Comparison of ENCODE assay signal across 1 cellular context in the genomic region with DNA sequence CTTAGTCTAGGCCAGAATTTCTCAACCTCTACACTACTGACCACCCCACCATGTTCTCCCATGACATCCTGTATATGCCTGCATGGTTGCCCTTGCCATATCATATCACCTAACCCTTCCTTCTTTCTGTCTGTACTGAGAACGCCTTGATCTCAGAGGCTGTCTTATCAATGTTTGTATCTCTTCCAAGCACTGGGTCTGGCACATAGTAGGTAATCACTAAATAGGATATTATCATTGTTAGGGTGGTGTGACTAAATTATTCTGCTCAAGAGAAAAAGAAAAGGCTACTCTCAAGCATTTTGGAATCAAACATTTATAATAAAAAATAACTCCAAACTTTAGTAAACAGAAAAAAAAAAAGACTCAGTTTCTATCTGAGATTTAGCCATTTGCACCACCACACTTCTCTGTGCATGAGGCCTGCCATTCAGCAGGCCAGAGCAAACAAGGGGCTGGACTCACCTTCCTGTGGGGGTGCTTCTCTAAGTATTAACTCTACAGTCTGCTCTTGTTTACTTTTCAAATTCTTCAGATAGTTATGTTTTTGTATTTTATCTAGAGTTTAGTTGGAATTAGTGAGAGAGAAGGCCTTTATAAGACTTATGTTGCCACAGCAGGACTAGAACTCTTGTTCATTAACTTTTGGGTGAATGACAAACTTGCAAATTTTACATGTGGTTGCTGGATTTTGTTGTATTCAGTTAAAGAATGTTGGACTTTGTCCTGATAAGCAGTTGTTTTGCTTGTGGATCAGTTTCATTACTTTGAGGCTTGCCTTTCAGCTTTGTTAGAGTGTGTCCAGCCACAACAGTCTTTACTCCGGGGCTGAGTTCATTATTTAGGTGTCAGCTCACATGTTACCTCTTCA.
TF ChIP-seq lines count a peak whose summit lies in the region.

No MANE protein-coding gene starts in this region.

TF ChIP-seq in GM12878, 131 proteins besides CTCF, POLR2A, EP300 and RAD21 (continued from another document):
- TF ChIP-seq, protein P1, sequence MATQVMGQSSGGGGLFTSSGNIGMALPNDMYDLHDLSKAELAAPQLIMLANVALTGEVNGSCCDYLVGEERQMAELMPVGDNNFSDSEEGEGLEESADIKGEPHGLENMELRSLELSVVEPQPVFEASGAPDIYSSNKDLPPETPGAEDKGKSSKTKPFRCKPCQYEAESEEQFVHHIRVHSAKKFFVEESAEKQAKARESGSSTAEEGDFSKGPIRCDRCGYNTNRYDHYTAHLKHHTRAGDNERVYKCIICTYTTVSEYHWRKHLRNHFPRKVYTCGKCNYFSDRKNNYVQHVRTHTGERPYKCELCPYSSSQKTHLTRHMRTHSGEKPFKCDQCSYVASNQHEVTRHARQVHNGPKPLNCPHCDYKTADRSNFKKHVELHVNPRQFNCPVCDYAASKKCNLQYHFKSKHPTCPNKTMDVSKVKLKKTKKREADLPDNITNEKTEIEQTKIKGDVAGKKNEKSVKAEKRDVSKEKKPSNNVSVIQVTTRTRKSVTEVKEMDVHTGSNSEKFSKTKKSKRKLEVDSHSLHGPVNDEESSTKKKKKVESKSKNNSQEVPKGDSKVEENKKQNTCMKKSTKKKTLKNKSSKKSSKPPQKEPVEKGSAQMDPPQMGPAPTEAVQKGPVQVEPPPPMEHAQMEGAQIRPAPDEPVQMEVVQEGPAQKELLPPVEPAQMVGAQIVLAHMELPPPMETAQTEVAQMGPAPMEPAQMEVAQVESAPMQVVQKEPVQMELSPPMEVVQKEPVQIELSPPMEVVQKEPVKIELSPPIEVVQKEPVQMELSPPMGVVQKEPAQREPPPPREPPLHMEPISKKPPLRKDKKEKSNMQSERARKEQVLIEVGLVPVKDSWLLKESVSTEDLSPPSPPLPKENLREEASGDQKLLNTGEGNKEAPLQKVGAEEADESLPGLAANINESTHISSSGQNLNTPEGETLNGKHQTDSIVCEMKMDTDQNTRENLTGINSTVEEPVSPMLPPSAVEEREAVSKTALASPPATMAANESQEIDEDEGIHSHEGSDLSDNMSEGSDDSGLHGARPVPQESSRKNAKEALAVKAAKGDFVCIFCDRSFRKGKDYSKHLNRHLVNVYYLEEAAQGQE (IDR thresholded peaks at IDR 0.05; ENCODE audit: low read depth, low read length), result no peak
- no peak for TF ChIP-seq SUZ12 (IDR thresholded peaks at IDR 0.05; ENCODE audit: unreplicated experiment)
- TF ChIP-seq MTA3 (IDR thresholded peaks at IDR 0.05; ENCODE audit: borderline replicate concordance, low read length), result no peak
- TF ChIP-seq, protein P2, sequence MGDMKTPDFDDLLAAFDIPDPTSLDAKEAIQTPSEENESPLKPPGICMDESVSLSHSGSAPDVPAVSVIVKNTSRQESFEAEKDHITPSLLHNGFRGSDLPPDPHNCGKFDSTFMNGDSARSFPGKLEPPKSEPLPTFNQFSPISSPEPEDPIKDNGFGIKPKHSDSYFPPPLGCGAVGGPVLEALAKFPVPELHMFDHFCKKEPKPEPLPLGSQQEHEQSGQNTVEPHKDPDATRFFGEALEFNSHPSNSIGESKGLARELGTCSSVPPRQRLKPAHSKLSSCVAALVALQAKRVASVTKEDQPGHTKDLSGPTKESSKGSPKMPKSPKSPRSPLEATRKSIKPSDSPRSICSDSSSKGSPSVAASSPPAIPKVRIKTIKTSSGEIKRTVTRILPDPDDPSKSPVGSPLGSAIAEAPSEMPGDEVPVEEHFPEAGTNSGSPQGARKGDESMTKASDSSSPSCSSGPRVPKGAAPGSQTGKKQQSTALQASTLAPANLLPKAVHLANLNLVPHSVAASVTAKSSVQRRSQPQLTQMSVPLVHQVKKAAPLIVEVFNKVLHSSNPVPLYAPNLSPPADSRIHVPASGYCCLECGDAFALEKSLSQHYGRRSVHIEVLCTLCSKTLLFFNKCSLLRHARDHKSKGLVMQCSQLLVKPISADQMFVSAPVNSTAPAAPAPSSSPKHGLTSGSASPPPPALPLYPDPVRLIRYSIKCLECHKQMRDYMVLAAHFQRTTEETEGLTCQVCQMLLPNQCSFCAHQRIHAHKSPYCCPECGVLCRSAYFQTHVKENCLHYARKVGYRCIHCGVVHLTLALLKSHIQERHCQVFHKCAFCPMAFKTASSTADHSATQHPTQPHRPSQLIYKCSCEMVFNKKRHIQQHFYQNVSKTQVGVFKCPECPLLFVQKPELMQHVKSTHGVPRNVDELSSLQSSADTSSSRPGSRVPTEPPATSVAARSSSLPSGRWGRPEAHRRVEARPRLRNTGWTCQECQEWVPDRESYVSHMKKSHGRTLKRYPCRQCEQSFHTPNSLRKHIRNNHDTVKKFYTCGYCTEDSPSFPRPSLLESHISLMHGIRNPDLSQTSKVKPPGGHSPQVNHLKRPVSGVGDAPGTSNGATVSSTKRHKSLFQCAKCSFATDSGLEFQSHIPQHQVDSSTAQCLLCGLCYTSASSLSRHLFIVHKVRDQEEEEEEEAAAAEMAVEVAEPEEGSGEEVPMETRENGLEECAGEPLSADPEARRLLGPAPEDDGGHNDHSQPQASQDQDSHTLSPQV (IDR thresholded peaks at IDR 0.05), result no peak
- TF ChIP-seq RELB (IDR thresholded peaks at IDR 0.05; ENCODE audit: low read depth), result no peak
- TF ChIP-seq WRNIP1 (IDR thresholded peaks at IDR 0.05; ENCODE audit: borderline replicate concordance, low read depth, low read length), result no peak
- no peak for TF ChIP-seq BCL3 (IDR thresholded peaks at IDR 0.05; ENCODE audit: borderline replicate concordance, insufficient read depth, low read depth, low read length, poor library complexity, severe bottlenecking)
- TF ChIP-seq SP1 (IDR thresholded peaks at IDR 0.05; ENCODE audit: low read depth, low read length), result no peak
- no peak for TF ChIP-seq SMAD5 (IDR thresholded peaks at IDR 0.05; ENCODE audit: low read depth)
